In the genomic region with DNA sequence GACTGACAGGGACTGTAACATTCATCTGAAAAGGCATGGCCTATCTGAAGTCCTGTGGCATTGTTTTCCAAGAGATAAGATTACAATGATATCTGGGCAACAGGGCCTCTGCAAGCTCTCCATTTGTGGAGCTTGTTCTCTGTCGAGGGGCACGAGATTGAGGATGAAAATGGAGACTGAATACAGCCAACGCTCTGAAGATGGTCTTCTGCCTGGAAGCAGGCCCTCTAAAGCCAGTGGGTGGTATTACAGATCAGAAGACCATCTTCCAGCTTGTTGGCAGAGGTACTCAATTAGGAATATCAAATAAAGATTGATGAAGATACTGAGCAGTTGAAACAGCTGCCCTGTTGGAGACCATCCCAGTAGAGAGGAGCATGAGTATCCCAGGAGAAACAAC, we compare ENCODE assay signal across 16 cellular contexts.
DNase-seq lines count a peak whose midpoint lies in the region; ATAC-seq and TF ChIP-seq lines count a peak whose summit lies in the region.
"Had no signal": no experiment of that assay in that cellular context is flagged by ENCODE, and none has a peak within 500 bp of the region (broad histone marks: within the 10 kb centered on the region; RNA-seq: fewer than 3 reads in every experiment).

No MANE protein-coding gene starts in this region.

- H3K27ac Mint-ChIP-seq in endothelial cell (ENCODE audit: unreplicated experiment) (no peak overlapping the region), HFFc6 (no peak overlapping the region)
- H3K27ac Mint-ChIP-seq: activated CD8-positive, alpha-beta memory T cell treated with anti-CD3 and anti-CD28 coated beads, Interleukin-2, amount 10 ng/mL, durations not matched to agents 7 days and 5 days; activated naive CD8-positive, alpha-beta T cell; CD4-positive, CD25-positive, alpha-beta regulatory T cell; stimulated activated naive CD8-positive, alpha-beta T cell treated with anti-CD3 and anti-CD28 coated beads, Interleukin-15, amount 100 ng/mL, for 72 hours had no signal

- H3K4me3 ChIP-seq in foreskin fibroblast (ENCODE audit: low read depth in 1 of 2, low read length in 2 of 2): no peak overlapping the region

- H3K27me3 Mint-ChIP-seq in endothelial cell (ENCODE audit: unreplicated experiment): no peaks in the 10 kb centered on the region
- no peaks in the 10 kb centered on the region for H3K27me3 Mint-ChIP-seq in HFFc6 (ENCODE audit: insufficient read depth)
- H3K27me3 Mint-ChIP-seq: activated CD8-positive, alpha-beta memory T cell treated with anti-CD3 and anti-CD28 coated beads, Interleukin-2, amount 10 ng/mL, durations not matched to agents 7 days and 5 days; activated naive CD8-positive, alpha-beta T cell; CD4-positive, CD25-positive, alpha-beta regulatory T cell; stimulated activated naive CD8-positive, alpha-beta T cell treated with anti-CD3 and anti-CD28 coated beads, Interleukin-15, amount 100 ng/mL, for 72 hours had no signal

- H3K36me3 Mint-ChIP-seq in endothelial cell (ENCODE audit: low read depth, unreplicated experiment): no peaks in the 10 kb centered on the region
- H3K36me3 Mint-ChIP-seq in HFFc6 (ENCODE audit: low read depth): no peaks in the 10 kb centered on the region
- H3K36me3 Mint-ChIP-seq: activated CD8-positive, alpha-beta memory T cell treated with anti-CD3 and anti-CD28 coated beads, Interleukin-2, amount 10 ng/mL, durations not matched to agents 7 days and 5 days; activated naive CD8-positive, alpha-beta T cell; CD4-positive, CD25-positive, alpha-beta regulatory T cell had no signal

- TF ChIP-seq CTCF in endothelial cell (IDR thresholded peaks at IDR 0.05; ENCODE audit: unreplicated experiment): peak; percentile 39
- TF ChIP-seq CTCF in foreskin fibroblast (IDR thresholded peaks at IDR 0.05; ENCODE audit: low read depth, low read length): no peak
- no peak for TF ChIP-seq CTCF in HFFc6 (IDR thresholded peaks at IDR 0.05)

- H3K9me3 Mint-ChIP-seq in endothelial cell (ENCODE audit: unreplicated experiment) (no peaks in the 10 kb centered on the region), HFFc6 (no peaks in the 10 kb centered on the region; the same call in 1 of the 2 replicates)
- H3K9me3 Mint-ChIP-seq: stimulated activated naive CD8-positive, alpha-beta T cell treated with anti-CD3 and anti-CD28 coated beads, Interleukin-15, amount 100 ng/mL, for 72 hours had no signal

- DNase-seq in endothelial cell (ENCODE audit: low spot score) (no peak), foreskin fibroblast (no peak), HFFc6 (no peak)
- DNase-seq: activated CD8-positive, alpha-beta memory T cell treated with anti-CD3 and anti-CD28 coated beads, Interleukin-2, amount 10 ng/mL, durations not matched to agents 7 days and 5 days; CD4-positive, CD25-positive, alpha-beta regulatory T cell; central memory CD4-positive, alpha-beta T cell; GDM1; hippocampal formation; NCI-H1048; Right ventricle myocardium superior; stimulated activated naive CD8-positive, alpha-beta T cell treated with anti-CD3 and anti-CD28 coated beads, Interleukin-15, amount 100 ng/mL, for 72 hours had no signal

- H3K4me3 Mint-ChIP-seq in endothelial cell (ENCODE audit: unreplicated experiment) (no peak overlapping the region), HFFc6 (no peak overlapping the region)
- H3K4me3 Mint-ChIP-seq: activated CD8-positive, alpha-beta memory T cell treated with anti-CD3 and anti-CD28 coated beads, Interleukin-2, amount 10 ng/mL, durations not matched to agents 7 days and 5 days; activated naive CD8-positive, alpha-beta T cell; CD4-positive, CD25-positive, alpha-beta regulatory T cell; stimulated activated naive CD8-positive, alpha-beta T cell treated with anti-CD3 and anti-CD28 coated beads, Interleukin-15, amount 100 ng/mL, for 72 hours had no signal

- ATAC-seq in GM18498 (IDR thresholded peaks at IDR 0.05; ENCODE audit: unreplicated experiment) (peak; percentile 65), GM21515 (IDR thresholded peaks at IDR 0.05; ENCODE audit: unreplicated experiment) (peak; percentile 52), HG03521 (IDR thresholded peaks at IDR 0.05; ENCODE audit: unreplicated experiment) (peak; percentile 58), GM21423 (IDR thresholded peaks at IDR 0.05; ENCODE audit: unreplicated experiment) (no peak)
- ATAC-seq: activated CD8-positive, alpha-beta memory T cell treated with anti-CD3 and anti-CD28 coated beads, Interleukin-2, amount 10 ng/mL, durations not matched to agents 7 days and 5 days; stimulated activated naive CD8-positive, alpha-beta T cell treated with anti-CD3 and anti-CD28 coated beads, Interleukin-15, amount 100 ng/mL, for 72 hours had no signal

- H3K4me1 Mint-ChIP-seq in endothelial cell (ENCODE audit: unreplicated experiment) (no peaks in the 10 kb centered on the region), HFFc6 (ENCODE audit: low read depth) (no peaks in the 10 kb centered on the region)
- H3K4me1 Mint-ChIP-seq: activated CD8-positive, alpha-beta memory T cell treated with anti-CD3 and anti-CD28 coated beads, Interleukin-2, amount 10 ng/mL, durations not matched to agents 7 days and 5 days; CD4-positive, CD25-positive, alpha-beta regulatory T cell; stimulated activated naive CD8-positive, alpha-beta T cell treated with anti-CD3 and anti-CD28 coated beads, Interleukin-15, amount 100 ng/mL, for 72 hours had no signal
